ENCODE assay signal across 8 cellular contexts in genomic region chr1:227542153-227543120, GRCh38. TPM values are rescaled to one million over a fixed set of nuclear protein-coding genes. Genes with fewer than 3 reads are reported as not detected.
A peak's percentile ranks its signal among the peaks of the same experiment; 100 is the strongest.
DNase-seq lines count a peak whose midpoint lies in the region; ATAC-seq, FAIRE-seq and TF ChIP-seq lines count a peak whose summit lies in the region.

No MANE protein-coding gene starts in this region.

- TF ChIP-seq CTCF in GM12874 (IDR thresholded peaks at IDR 0.05; ENCODE audit: insufficient read depth, low read depth, low read length), result peak; percentile 97
- peak; percentile 79 for TF ChIP-seq CTCF in VCaP (conservative IDR thresholded peaks at IDR 0.05)
- peak; percentile 48 to 76 for TF ChIP-seq CTCF in mammary epithelial cell (conservative IDR thresholded peaks at IDR 0.05 in 1 of 2, IDR thresholded peaks at IDR 0.05 in 1 of 2; ENCODE audit: extremely low read depth in 1 of 2, insufficient read depth in 1 of 2, low read depth in 1 of 2, low read length in 2 of 2)

- H3K36me3 Mint-ChIP-seq in immature natural killer cell, result no peaks in the 10 kb centered on the region

- H2AFZ ChIP-seq in mammary epithelial cell (ENCODE audit: low read depth, low read length), result peak overlapping the region; percentile 99

- H3K27ac ChIP-seq in VCaP, result peak overlapping the region; percentile 27; the same call in 1 of the 2 replicates
- H3K27ac ChIP-seq in mammary epithelial cell (ENCODE audit: insufficient read depth, low read depth, low read length), result no peak overlapping the region
- peak overlapping the region in 1 of 2 donors; percentile 69 for H3K27ac ChIP-seq in small intestine (ENCODE audit: low read depth in 1 of 2, low read length in 1 of 2)

- H3K36me3 ChIP-seq in mammary epithelial cell (ENCODE audit: insufficient read depth, low read length) (no peaks in the 10 kb centered on the region), small intestine (ENCODE audit: control insufficient read depth in 2 of 2, insufficient read depth in 2 of 2, low read length in 2 of 2) (no peaks in the 10 kb centered on the region)

- peak; percentile 95 for ATAC-seq in HG02642 (IDR thresholded peaks at IDR 0.05; ENCODE audit: poor library complexity, unreplicated experiment)

- peaks cover 7 to 16% of the 10 kb centered on the region in 2 donors for H3K4me1 Mint-ChIP-seq in immature natural killer cell

- H3K9ac ChIP-seq in mammary epithelial cell (ENCODE audit: insufficient read depth, low read length), result peak overlapping the region; percentile 12

- WGBS in mammary epithelial cell (ENCODE audit: low coverage, missing lambda C conversion rate), result 50% methylated on average over 1 of the region's 84 CpGs
- 3% methylated on average over 59 to 84 of the region's 84 CpGs for WGBS in small intestine, 3 donors

- H3K4me3 Mint-ChIP-seq in immature natural killer cell, result peak overlapping the region; percentile 64 to 75 (median 70)

- H3K9me3 Mint-ChIP-seq in immature natural killer cell, result peaks cover 0 to 2% (median 0%) of the 10 kb centered on the region in 6 donors

- no peaks in the 10 kb centered on the region for H3K79me2 ChIP-seq in mammary epithelial cell (ENCODE audit: insufficient read depth, low read length)

- in situ Hi-C loops in mammary epithelial cell (cut with MboI; ENCODE audit: low sequenced_read_pairs in 2 of 2), result no loop called here

- no peaks in the 10 kb centered on the region for H3K27me3 ChIP-seq in mammary epithelial cell (ENCODE audit: insufficient read depth, low read length)
- H3K27me3 ChIP-seq in small intestine (ENCODE audit: control insufficient read depth in 2 of 2, insufficient read depth in 2 of 2, low read length in 2 of 2), result no peaks in the 10 kb centered on the region

- dilution Hi-C loops in mammary epithelial cell (cut with HindIII; ENCODE audit: low sequenced_read_pairs), result no loop called here

- no peaks in the 10 kb centered on the region for H4K20me1 ChIP-seq in mammary epithelial cell (ENCODE audit: insufficient read depth, low read length)

- H3K4me2 ChIP-seq in mammary epithelial cell (ENCODE audit: insufficient read depth, low read depth, low read length), result peak overlapping the region; percentile 99

- H3K27me3 Mint-ChIP-seq in immature natural killer cell (ENCODE audit: low read depth in 3 of 3), result peaks cover 0 to 2% (median 0%) of the 10 kb centered on the region in 3 donors

- H3K4me1 ChIP-seq in mammary epithelial cell (ENCODE audit: insufficient read depth, low read length) (peaks cover 9% of the 10 kb centered on the region), small intestine (ENCODE audit: control insufficient read depth in 2 of 2, insufficient read depth in 1 of 2, low read depth in 1 of 2, low read length in 1 of 2) (no peaks in the 10 kb centered on the region)

- H3K9me3 ChIP-seq in mammary epithelial cell (replicated peaks; ENCODE audit: insufficient read depth, low read length) (no peaks in the 10 kb centered on the region), small intestine (ENCODE audit: control insufficient read depth, low read depth) (no peaks in the 10 kb centered on the region)

- DNase-seq in NCI-H146 treated with DMSO at 0.1 percent for 48 hours (lab: John Stamatoyannopoulos, UW; ENCODE audit: unreplicated experiment) (peak; percentile 57), mammary epithelial cell (peak; percentile 65), immature natural killer cell (peak; percentile 86 to 88 (median 88)), small intestine (peak; percentile 80), NCI-H1417 treated with DMSO at 0.1 percent for 48 hours (lab: John Stamatoyannopoulos, UW) (no peak)

- BruUV-seq in mammary epithelial cell (replicated peaks; lab: Mats Ljungman, UMichigan), result no TSS peak

- CTCF ChIA-PET in mammary epithelial cell (lab: Charles Lee; ENCODE audit: low non-redundant PET), result interaction anchor here (0.6 to 0.7 kb wide), 3 partner anchors 8 to 412 kb away, joined by 4 to 5 read pairs (median 4); no protein-coding TSS in a partner anchor

- peak overlapping the region in 5 of 6 donors; percentile 29 to 73 (median 57) for H3K27ac Mint-ChIP-seq in immature natural killer cell

- no peak for FAIRE-seq in small intestine (lab: Jason Lieb, UNC)

- intact Hi-C loops in mammary epithelial cell (cut with micrococcal nuclease), result loop anchor here (1.0 kb wide), 2 partner anchors 21 to 61 kb away; partner anchors contain the start of gene ZNF678

- peak overlapping the region; percentile 50 to 75 (median 69) for H3K4me3 ChIP-seq in mammary epithelial cell (replicated peaks in 1 of 3; ENCODE audit: insufficient read depth in 1 of 3, low read depth in 2 of 3, low read length in 3 of 3)
- H3K4me3 ChIP-seq in small intestine (ENCODE audit: low read depth in 1 of 2, low read length in 2 of 2), result peak overlapping the region; percentile 75 to 84

RNA-seq across cellular contexts. Expression of gene ZNF678, which starts 20.9 kb away (rescaled TPM):
- 1 to 10 TPM; 4.1 to 5.8 TPM for total RNA-seq in mammary epithelial cell
- polyA plus RNA-seq in mammary epithelial cell, result 1.7 TPM
- 14.0 TPM for polyA minus RNA-seq in mammary epithelial cell
- 1 to 10 TPM; 2.1 to 6.4 (median 4.9) TPM for polyA plus RNA-seq in immature natural killer cell
- 1 to 10 TPM in 2 of 3 donors, under 1 TPM in 1; 0.89 to 2.5 (median 1.9) TPM for polyA plus RNA-seq in small intestine
